ENCODE assay signal across 1 cellular context in the genomic region with DNA sequence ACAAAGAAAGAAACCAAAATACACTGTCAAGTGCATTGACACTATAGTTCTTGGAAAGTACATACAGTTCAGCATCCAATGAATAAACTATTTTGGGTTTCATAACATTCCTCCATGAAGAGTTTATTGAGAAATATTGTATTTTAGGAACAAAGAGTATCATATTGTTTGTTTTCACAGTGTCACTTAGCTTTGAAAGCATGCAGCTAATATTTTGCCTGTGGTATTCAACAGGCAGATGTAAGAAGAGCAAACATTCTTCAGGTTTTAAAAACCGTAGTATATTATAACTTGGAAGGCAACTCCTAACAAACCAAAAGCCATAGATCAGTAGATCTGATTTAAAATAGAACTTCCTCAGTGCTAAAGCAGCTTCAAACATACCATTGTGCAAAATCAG.
TF ChIP-seq lines count a peak whose summit lies in the region.

No MANE protein-coding gene starts in this region.

TF ChIP-seq in HepG2, 621 proteins besides CTCF, POLR2A, EP300 and RAD21:
- no peak for TF ChIP-seq ZBTB46 (CRISPR knock-in tag; IDR thresholded peaks at IDR 0.05; ENCODE audit: borderline replicate concordance)
- TF ChIP-seq CREM (IDR thresholded peaks at IDR 0.05), result 0 out of 2 replicates have a peak, but pooled peaks have one; percentile 28
- no peak for TF ChIP-seq CREM (CRISPR knock-in tag; IDR thresholded peaks at IDR 0.05)
- TF ChIP-seq SOX5 (CRISPR knock-in tag; IDR thresholded peaks at IDR 0.05; ENCODE audit: borderline replicate concordance), result 0 out of 2 replicates have a peak, but pooled peaks have one; percentile 44
- TF ChIP-seq SOX13 (IDR thresholded peaks at IDR 0.05), result no peak
- TF ChIP-seq SOX13 (CRISPR knock-in tag; conservative IDR thresholded peaks at IDR 0.05 in 1 of 2, IDR thresholded peaks at IDR 0.05 in 1 of 2), result peak in 1 of 2 experiments; percentile 65; a peak in 1 of 4 replicates
- peak; percentile 99 for TF ChIP-seq BCL6 (CRISPR knock-in tag; IDR thresholded peaks at IDR 0.05)
- TF ChIP-seq HDAC2 (CRISPR knock-in tag; IDR thresholded peaks at IDR 0.05), result 0 out of 2 replicates have a peak, but pooled peaks have one; percentile 24
- TF ChIP-seq CEBPG (CRISPR knock-in tag; IDR thresholded peaks at IDR 0.05), result 0 out of 2 replicates have a peak, but pooled peaks have one; percentile 20
- peak; percentile 32; the same call in 1 of the 2 replicates for TF ChIP-seq CEBPB (IDR thresholded peaks at IDR 0.05; ENCODE audit: borderline replicate concordance, low read depth, low read length)
- TF ChIP-seq GATAD2A (CRISPR knock-in tag; IDR thresholded peaks at IDR 0.05), result peak; percentile 46
- TF ChIP-seq RARA (CRISPR knock-in tag; IDR thresholded peaks at IDR 0.05), result peak; percentile 38; the same call in 1 of the 2 replicates
- TF ChIP-seq E2F5 (CRISPR knock-in tag; conservative IDR thresholded peaks at IDR 0.05), result no peak
- no peak for TF ChIP-seq ZNF75D (CRISPR knock-in tag; IDR thresholded peaks at IDR 0.05; ENCODE audit: borderline replicate concordance)
- peak; percentile 54; the same call in 1 of the 2 replicates for TF ChIP-seq HMG20A (CRISPR knock-in tag; IDR thresholded peaks at IDR 0.05; ENCODE audit: borderline replicate concordance)
- peak; percentile 74 for TF ChIP-seq ARID5B (CRISPR knock-in tag; IDR thresholded peaks at IDR 0.05)
